Comparison of ENCODE assay signal across 9 cellular contexts in genomic region chr1:84782311-84782771, GRCh38.
DNase-seq lines count a peak whose midpoint lies in the region; ATAC-seq and TF ChIP-seq lines count a peak whose summit lies in the region.
"Had no signal": no experiment of that assay in that cellular context is flagged by ENCODE, and none has a peak within 500 bp of the region (broad histone marks: within the 10 kb centered on the region; RNA-seq: fewer than 3 reads in every experiment).

No MANE protein-coding gene starts in this region.

- H3K4me1 ChIP-seq in DOHH2 (ENCODE audit: control insufficient read depth, low read length) = no peaks in the 10 kb centered on the region
- no peaks in the 10 kb centered on the region; the same call in 1 of the 2 replicates for H3K4me1 ChIP-seq in GM23338 (ENCODE audit: insufficient read depth)

- in situ Hi-C loops in brain microvascular endothelial cell (cut with HindIII; ENCODE audit: low pct_ligation_motif_present, low sequenced_read_pairs) = no loop called here

- H3K4me3 ChIP-seq in DOHH2 (ENCODE audit: low read length) = no peak overlapping the region
- H3K4me3 ChIP-seq in GM23338 = peak overlapping the region; percentile 46
- H3K4me3 ChIP-seq in MG63 = no peak overlapping the region
- H3K4me3 ChIP-seq in brain microvascular endothelial cell (ENCODE audit: low read depth, low read length) = peak overlapping the region; percentile 22

- DNase-seq in GM23338 (ENCODE audit: low spot score) (peak; percentile 95), MG63 (peak; percentile 51), brain microvascular endothelial cell (peak; percentile 74), left kidney (ENCODE audit: low read depth, low spot score) (peak; percentile 70), cortex of kidney (lab: John Stamatoyannopoulos, UW) (no peak)
- DNase-seq in stimulated activated CD8-positive, alpha-beta memory T cell treated with anti-CD3 and anti-CD28 coated beads, Interleukin-15, amount 100 ng/mL, for 1 hour (ENCODE audit: low read depth) = peak; percentile 72

- H3K9me2 ChIP-seq in DOHH2 (replicated peaks; ENCODE audit: control insufficient read depth, low read length) = no peaks in the 10 kb centered on the region
- H3K9me2 ChIP-seq in GM23338 (ENCODE audit: insufficient read depth) = no peaks in the 10 kb centered on the region; the same call in 1 of the 2 replicates

- peak overlapping the region; percentile 35; the same call in 1 of the 2 replicates for H2AFZ ChIP-seq in GM23338

- H3K36me3 Mint-ChIP-seq in GM23338 (ENCODE audit: low read depth) = no peaks in the 10 kb centered on the region

- TF ChIP-seq CTCF in DOHH2 (IDR thresholded peaks at IDR 0.05; ENCODE audit: low read depth, low read length, poor library complexity, severe bottlenecking) = peak; percentile 93
- TF ChIP-seq CTCF in GM23338 (conservative IDR thresholded peaks at IDR 0.05; ENCODE audit: low read depth in 2 of 2) = peak; percentile 85 to 91
- TF ChIP-seq CTCF in VCaP (conservative IDR thresholded peaks at IDR 0.05) = peak; percentile 28; the same call in 1 of the 2 replicates
- TF ChIP-seq CTCF in brain microvascular endothelial cell (IDR thresholded peaks at IDR 0.05; ENCODE audit: low read depth, low read length, missing control alignments) = peak; percentile 92

- peak overlapping the region; percentile 15; the same call in 1 of the 2 replicates for H3K27ac Mint-ChIP-seq in GM23338

- H3F3A ChIP-seq in DOHH2 (ENCODE audit: control insufficient read depth, insufficient read depth) (no peaks in the 10 kb centered on the region), GM23338 (replicated peaks; ENCODE audit: low read depth) (no peaks in the 10 kb centered on the region)

- H3K4me3 Mint-ChIP-seq in GM23338 = peak overlapping the region; percentile 28; the same call in 1 of the 3 replicates

- 0 out of 2 replicates have a peak, but pooled peaks cover 7% of the 10 kb centered on the region for H3K27me3 ChIP-seq in DOHH2 (ENCODE audit: control insufficient read depth, low read length)
- H3K27me3 ChIP-seq in GM23338 (ENCODE audit: insufficient read depth) = no peaks in the 10 kb centered on the region
- H3K27me3 ChIP-seq in MG63 = no peaks in the 10 kb centered on the region
- peaks cover 2% of the 10 kb centered on the region for H3K27me3 ChIP-seq in brain microvascular endothelial cell (replicated peaks)

- H3K27ac ChIP-seq in DOHH2 (ENCODE audit: low read depth, low read length) (no peak overlapping the region), GM23338 (ENCODE audit: low read depth) (no peak overlapping the region), VCaP (no peak overlapping the region), brain microvascular endothelial cell (no peak overlapping the region)
- H3K27ac ChIP-seq: epithelial cell of prostate had no signal

- H3K4me1 Mint-ChIP-seq in GM23338 = peaks cover 10% of the 10 kb centered on the region

- peaks cover 8% of the 10 kb centered on the region; the same call in 2 of the 3 replicates for H3K9me3 Mint-ChIP-seq in GM23338

- H4K20me1 ChIP-seq in DOHH2 (ENCODE audit: control insufficient read depth, insufficient read depth, low read depth, low read length) (no peaks in the 10 kb centered on the region), GM23338 (replicated peaks; ENCODE audit: insufficient read depth) (no peaks in the 10 kb centered on the region)

- no peaks in the 10 kb centered on the region for H3K79me2 ChIP-seq in DOHH2 (ENCODE audit: control insufficient read depth, low read length)
- H3K79me2 ChIP-seq in GM23338 (replicated peaks; ENCODE audit: insufficient read depth) = no peaks in the 10 kb centered on the region

- H3K4me2 ChIP-seq in DOHH2 (ENCODE audit: low read length) (no peak overlapping the region), GM23338 (peak overlapping the region; percentile 71)

- ATAC-seq in GM23338 = peak; percentile 97

- no peaks in the 10 kb centered on the region for H3K36me3 ChIP-seq in DOHH2 (ENCODE audit: control insufficient read depth, low read length)
- no peaks in the 10 kb centered on the region for H3K36me3 ChIP-seq in GM23338 (ENCODE audit: insufficient read depth)
- no peaks in the 10 kb centered on the region for H3K36me3 ChIP-seq in MG63
- H3K36me3 ChIP-seq in brain microvascular endothelial cell (replicated peaks) = no peaks in the 10 kb centered on the region

- H3K27me3 Mint-ChIP-seq in GM23338 (ENCODE audit: insufficient read depth, low read depth, poor library complexity) = no peaks in the 10 kb centered on the region

- H3K9me3 ChIP-seq in DOHH2 (ENCODE audit: control insufficient read depth, insufficient read depth, low read length) (no peaks in the 10 kb centered on the region), MG63 (no peaks in the 10 kb centered on the region)

TF ChIP-seq in GM23338, 12 proteins besides CTCF, POLR2A, EP300 and RAD21:
- TF ChIP-seq, protein P1, sequence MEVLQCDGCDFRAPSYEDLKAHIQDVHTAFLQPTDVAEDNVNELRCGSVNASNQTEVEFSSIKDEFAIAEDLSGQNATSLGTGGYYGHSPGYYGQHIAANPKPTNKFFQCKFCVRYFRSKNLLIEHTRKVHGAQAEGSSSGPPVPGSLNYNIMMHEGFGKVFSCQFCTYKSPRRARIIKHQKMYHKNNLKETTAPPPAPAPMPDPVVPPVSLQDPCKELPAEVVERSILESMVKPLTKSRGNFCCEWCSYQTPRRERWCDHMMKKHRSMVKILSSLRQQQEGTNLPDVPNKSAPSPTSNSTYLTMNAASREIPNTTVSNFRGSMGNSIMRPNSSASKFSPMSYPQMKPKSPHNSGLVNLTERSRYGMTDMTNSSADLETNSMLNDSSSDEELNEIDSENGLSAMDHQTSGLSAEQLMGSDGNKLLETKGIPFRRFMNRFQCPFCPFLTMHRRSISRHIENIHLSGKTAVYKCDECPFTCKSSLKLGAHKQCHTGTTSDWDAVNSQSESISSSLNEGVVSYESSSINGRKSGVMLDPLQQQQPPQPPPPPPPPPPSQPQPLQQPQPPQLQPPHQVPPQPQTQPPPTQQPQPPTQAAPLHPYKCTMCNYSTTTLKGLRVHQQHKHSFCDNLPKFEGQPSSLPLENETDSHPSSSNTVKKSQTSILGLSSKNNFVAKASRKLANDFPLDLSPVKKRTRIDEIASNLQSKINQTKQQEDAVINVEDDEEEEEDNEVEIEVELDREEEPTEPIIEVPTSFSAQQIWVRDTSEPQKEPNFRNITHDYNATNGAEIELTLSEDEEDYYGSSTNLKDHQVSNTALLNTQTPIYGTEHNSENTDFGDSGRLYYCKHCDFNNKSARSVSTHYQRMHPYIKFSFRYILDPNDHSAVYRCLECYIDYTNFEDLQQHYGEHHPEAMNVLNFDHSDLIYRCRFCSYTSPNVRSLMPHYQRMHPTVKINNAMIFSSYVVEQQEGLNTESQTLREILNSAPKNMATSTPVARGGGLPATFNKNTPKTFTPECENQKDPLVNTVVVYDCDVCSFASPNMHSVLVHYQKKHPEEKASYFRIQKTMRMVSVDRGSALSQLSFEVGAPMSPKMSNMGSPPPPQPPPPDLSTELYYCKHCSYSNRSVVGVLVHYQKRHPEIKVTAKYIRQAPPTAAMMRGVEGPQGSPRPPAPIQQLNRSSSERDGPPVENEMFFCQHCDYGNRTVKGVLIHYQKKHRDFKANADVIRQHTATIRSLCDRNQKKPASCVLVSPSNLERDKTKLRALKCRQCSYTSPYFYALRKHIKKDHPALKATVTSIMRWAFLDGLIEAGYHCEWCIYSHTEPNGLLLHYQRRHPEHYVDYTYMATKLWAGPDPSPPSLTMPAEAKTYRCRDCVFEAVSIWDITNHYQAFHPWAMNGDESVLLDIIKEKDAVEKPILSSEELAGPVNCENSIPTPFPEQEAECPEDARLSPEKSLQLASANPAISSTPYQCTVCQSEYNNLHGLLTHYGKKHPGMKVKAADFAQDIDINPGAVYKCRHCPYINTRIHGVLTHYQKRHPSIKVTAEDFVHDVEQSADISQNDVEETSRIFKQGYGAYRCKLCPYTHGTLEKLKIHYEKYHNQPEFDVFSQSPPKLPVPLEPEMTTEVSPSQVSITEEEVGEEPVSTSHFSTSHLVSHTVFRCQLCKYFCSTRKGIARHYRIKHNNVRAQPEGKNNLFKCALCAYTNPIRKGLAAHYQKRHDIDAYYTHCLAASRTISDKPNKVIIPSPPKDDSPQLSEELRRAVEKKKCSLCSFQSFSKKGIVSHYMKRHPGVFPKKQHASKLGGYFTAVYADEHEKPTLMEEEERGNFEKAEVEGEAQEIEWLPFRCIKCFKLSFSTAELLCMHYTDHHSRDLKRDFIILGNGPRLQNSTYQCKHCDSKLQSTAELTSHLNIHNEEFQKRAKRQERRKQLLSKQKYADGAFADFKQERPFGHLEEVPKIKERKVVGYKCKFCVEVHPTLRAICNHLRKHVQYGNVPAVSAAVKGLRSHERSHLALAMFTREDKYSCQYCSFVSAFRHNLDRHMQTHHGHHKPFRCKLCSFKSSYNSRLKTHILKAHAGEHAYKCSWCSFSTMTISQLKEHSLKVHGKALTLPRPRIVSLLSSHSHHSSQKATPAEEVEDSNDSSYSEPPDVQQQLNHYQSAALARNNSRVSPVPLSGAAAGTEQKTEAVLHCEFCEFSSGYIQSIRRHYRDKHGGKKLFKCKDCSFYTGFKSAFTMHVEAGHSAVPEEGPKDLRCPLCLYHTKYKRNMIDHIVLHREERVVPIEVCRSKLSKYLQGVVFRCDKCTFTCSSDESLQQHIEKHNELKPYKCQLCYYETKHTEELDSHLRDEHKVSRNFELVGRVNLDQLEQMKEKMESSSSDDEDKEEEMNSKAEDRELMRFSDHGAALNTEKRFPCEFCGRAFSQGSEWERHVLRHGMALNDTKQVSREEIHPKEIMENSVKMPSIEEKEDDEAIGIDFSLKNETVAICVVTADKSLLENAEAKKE (CRISPR knock-in tag; IDR thresholded peaks at IDR 0.05) = peak; percentile 83
- peak; percentile 64; the same call in 1 of the 2 replicates for TF ChIP-seq ZNF114 (CRISPR knock-in tag; IDR thresholded peaks at IDR 0.05)
- no peak for TF ChIP-seq NANOG (IDR thresholded peaks at IDR 0.05; ENCODE audit: borderline replicate concordance)
- TF ChIP-seq STAT1 (IDR thresholded peaks at IDR 0.05; ENCODE audit: unreplicated experiment) = no peak

Comparison
In these comparisons a context has a peak if more than half of its experiments do, and no peak if none do; other contexts are left out.
1. H3K4me3 ChIP-seq: peak in GM23338 (single experiment) and brain microvascular endothelial cell (single experiment); none in DOHH2 (single experiment) and MG63 (single experiment).
2. CTCF ChIP-seq: peak in every context shown above with its lines; median percentile 93 in DOHH2; 92 in brain microvascular endothelial cell; 88 in GM23338; 28 in VCaP.